In genomic region chr20:4613718-4614620, GRCh38 we compare ENCODE assay signal across 8 cellular contexts.
DNase-seq lines count a peak whose midpoint lies in the region; ATAC-seq, FAIRE-seq and TF ChIP-seq lines count a peak whose summit lies in the region.

No MANE protein-coding gene starts in this region.

- TF ChIP-seq POLR2A in GM12891 (IDR thresholded peaks at IDR 0.05; ENCODE audit: low read depth, low read length) = no peak

- DNase-seq in GM12891 (ENCODE audit: insufficient read length, low spot score) (peak; percentile 26), Kasumi-1 (lab: John Stamatoyannopoulos, UW) (peak; percentile 21 to 30), SK-N-DZ (ENCODE audit: low spot score) (peak; percentile 21), left cardiac atrium (peak; percentile 43), retina (no peak), DMS114 treated with DMSO at 0.1 percent for 48 hours (lab: John Stamatoyannopoulos, UW; ENCODE audit: unreplicated experiment) (no peak)
- peak in 1 of 2 donors; percentile 58 for DNase-seq in activated naive CD4-positive, alpha-beta T cell treated with anti-CD3 and anti-CD28 coated beads, Interleukin-2, amount 50 U/mL, for 72 hours (ENCODE audit: low spot score in 2 of 2)
- peak; percentile 31 to 69 (median 56) for DNase-seq in stimulated activated CD4-positive, alpha-beta T cell treated with anti-CD3 and anti-CD28 coated beads, Interleukin-12 subunit alpha, Interleukin-12 subunit beta, amount 100 ng/mL, for 48 hours (ENCODE audit: low read depth in 2 of 3, low spot score in 1 of 3)

- peak; percentile 60 to 70 for ATAC-seq in activated naive CD4-positive, alpha-beta T cell treated with anti-CD3 and anti-CD28 coated beads, Interleukin-2, amount 50 U/mL, for 72 hours
- peak; percentile 61 to 78 for ATAC-seq in left cardiac atrium

- no peak overlapping the region for H3K27ac Mint-ChIP-seq in activated naive CD4-positive, alpha-beta T cell treated with anti-CD3 and anti-CD28 coated beads, Interleukin-2, amount 50 U/mL, for 72 hours

- peaks cover 0 to 12% of the 10 kb centered on the region in 2 donors for H3K9me3 Mint-ChIP-seq in activated naive CD4-positive, alpha-beta T cell treated with anti-CD3 and anti-CD28 coated beads, Interleukin-2, amount 50 U/mL, for 72 hours

- peaks cover 0 to 10% of the 10 kb centered on the region in 2 donors for H3K36me3 Mint-ChIP-seq in activated naive CD4-positive, alpha-beta T cell treated with anti-CD3 and anti-CD28 coated beads, Interleukin-2, amount 50 U/mL, for 72 hours

- FAIRE-seq in GM12891 (lab: Jason Lieb, UNC) = peak; percentile 78

- intact Hi-C loops in left cardiac atrium (cut with DNase I) = no loop called here

TF ChIP-seq in GM12891, 5 proteins besides CTCF, POLR2A, EP300 and RAD21:
- TF ChIP-seq POU2F2 (IDR thresholded peaks at IDR 0.05; ENCODE audit: low read depth, low read length) (no peak), TAF1 (IDR thresholded peaks at IDR 0.05; ENCODE audit: low read depth, low read length) (no peak), POLR2AphosphoS5 (IDR thresholded peaks at IDR 0.05; ENCODE audit: low read depth, low read length) (no peak), SPI1 (IDR thresholded peaks at IDR 0.05; ENCODE audit: low read depth, low read length) (peak; percentile 58), PAX5 (IDR thresholded peaks at IDR 0.05; ENCODE audit: insufficient read depth, low read length, severe bottlenecking) (no peak)

Comparison
In these comparisons a context has a peak if more than half of its experiments do, and no peak if none do; other contexts are left out.
1. DNase-seq: peak in GM12891 (single experiment), Kasumi-1 (2 of 2), SK-N-DZ (single experiment), left cardiac atrium (single experiment) and stimulated activated CD4-positive, alpha-beta T cell treated with anti-CD3 and anti-CD28 coated beads, Interleukin-12 subunit alpha, Interleukin-12 subunit beta, amount 100 ng/mL, for 48 hours (3 of 3); none in retina (single experiment) and DMS114 treated with DMSO at 0.1 percent for 48 hours (single experiment).